Comparison of ENCODE assay signal across 24 cellular contexts in genomic region chr16:56297684-56298083, GRCh38.
DNase-seq lines count a peak whose midpoint lies in the region; ATAC-seq lines count a peak whose summit lies in the region.
"Had no signal": no experiment of that assay in that cellular context is flagged by ENCODE, and none has a peak within 500 bp of the region (broad histone marks: within the 10 kb centered on the region; RNA-seq: fewer than 3 reads in every experiment).

No MANE protein-coding gene starts in this region.

- DNase-seq in substantia nigra (lab: John Stamatoyannopoulos, UW): no peak
- no peak for DNase-seq in C1 segment of cervical spinal cord (lab: John Stamatoyannopoulos, UW)
- no peak for DNase-seq in T-helper 2 cell treated with Interferon-gamma antibody and Interleukin-4, amounts not matched to agents 5 μg/mL and 100 μg/mL, for 36 hours (ENCODE audit: low spot score)
- DNase-seq: ACHN; CD4-positive, alpha-beta T cell; COR-L47; DMS53; H9; HFFc6; NCI-H1417 treated with DMSO at 0.1 percent for 48 hours; NCI-H1694 treated with DMSO at 0.1 percent for 48 hours; NCI-H2081; NCI-H2227 treated with DMSO at 0.1 percent for 48 hours; NCI-H526 treated with DMSO at 0.1 percent for 48 hours; PC-9; SJCRH30 had no signal

- H3K36me3 Mint-ChIP-seq in T-helper 2 cell treated with Interferon-gamma antibody and Interleukin-4, amounts not matched to agents 5 μg/mL and 100 μg/mL, for 36 hours (ENCODE audit: low read depth): no peaks in the 10 kb centered on the region

- H3K4me1 ChIP-seq in BLaER1: peaks cover 65% of the 10 kb centered on the region
- H3K4me1 ChIP-seq: SJCRH30 had no signal

- no peaks in the 10 kb centered on the region for H3K9me3 Mint-ChIP-seq in T-helper 2 cell treated with Interferon-gamma antibody and Interleukin-4, amounts not matched to agents 5 μg/mL and 100 μg/mL, for 36 hours
- H3K9me3 Mint-ChIP-seq: CD4-positive, alpha-beta T cell; H9; HFFc6 had no signal

- H3K36me3 ChIP-seq in BLaER1: no peaks in the 10 kb centered on the region
- H3K36me3 ChIP-seq: SJCRH30 had no signal

- no peak for ATAC-seq in HG03354 (IDR thresholded peaks at IDR 0.05; ENCODE audit: poor library complexity, severe bottlenecking, unreplicated experiment)
- ATAC-seq: Right ventricle myocardium inferior had no signal

- no peaks in the 10 kb centered on the region for H4K20me1 ChIP-seq in BLaER1

- no peaks in the 10 kb centered on the region for H3K9me3 ChIP-seq in BLaER1
- H3K9me3 ChIP-seq: BE2C, SJCRH30 had no signal

- H3K27me3 ChIP-seq in BLaER1 (no peaks in the 10 kb centered on the region), layer of hippocampus (ENCODE audit: control insufficient read depth, insufficient read depth, low read length) (no peaks in the 10 kb centered on the region)
- H3K27me3 ChIP-seq: BE2C, SJCRH30 had no signal

- peak overlapping the region; percentile 16 for H3K4me2 ChIP-seq in BLaER1
- H3K4me2 ChIP-seq: PC-9 had no signal

- H3K9ac ChIP-seq in BLaER1: no peak overlapping the region

- H3K27me3 Mint-ChIP-seq in T-helper 2 cell treated with Interferon-gamma antibody and Interleukin-4, amounts not matched to agents 5 μg/mL and 100 μg/mL, for 36 hours (ENCODE audit: low read depth): peaks cover 4% of the 10 kb centered on the region
- H3K27me3 Mint-ChIP-seq: CD4-positive, alpha-beta T cell had no signal

- no peaks in the 10 kb centered on the region for H3K4me1 Mint-ChIP-seq in T-helper 2 cell treated with Interferon-gamma antibody and Interleukin-4, amounts not matched to agents 5 μg/mL and 100 μg/mL, for 36 hours (ENCODE audit: low read depth)

- H3K4me3 Mint-ChIP-seq in T-helper 2 cell treated with Interferon-gamma antibody and Interleukin-4, amounts not matched to agents 5 μg/mL and 100 μg/mL, for 36 hours: no peak overlapping the region
- H3K4me3 Mint-ChIP-seq: CD4-positive, alpha-beta T cell; H9; HFFc6 had no signal

- no peak overlapping the region for H3K27ac Mint-ChIP-seq in T-helper 2 cell treated with Interferon-gamma antibody and Interleukin-4, amounts not matched to agents 5 μg/mL and 100 μg/mL, for 36 hours
- H3K27ac Mint-ChIP-seq: CD4-positive, alpha-beta T cell; H9; HFFc6 had no signal

- H3K4me3 ChIP-seq in BLaER1: no peak overlapping the region
- H3K4me3 ChIP-seq: PC-9, SJCRH30 had no signal

- H3K27ac ChIP-seq in BLaER1 (no peak overlapping the region), cingulate gyrus (ENCODE audit: low read depth, low read length) (peak overlapping the region; percentile 97), layer of hippocampus (ENCODE audit: low read depth, low read length) (peak overlapping the region; percentile 99), substantia nigra (ENCODE audit: low read depth, low read length, poor library complexity, severe bottlenecking) (peak overlapping the region; percentile 99)
- H3K27ac ChIP-seq: 22Rv1, HL-60, PC-9, SJCRH30 had no signal
